Comparison of ENCODE assay signal across 8 cellular contexts in the genomic region with DNA sequence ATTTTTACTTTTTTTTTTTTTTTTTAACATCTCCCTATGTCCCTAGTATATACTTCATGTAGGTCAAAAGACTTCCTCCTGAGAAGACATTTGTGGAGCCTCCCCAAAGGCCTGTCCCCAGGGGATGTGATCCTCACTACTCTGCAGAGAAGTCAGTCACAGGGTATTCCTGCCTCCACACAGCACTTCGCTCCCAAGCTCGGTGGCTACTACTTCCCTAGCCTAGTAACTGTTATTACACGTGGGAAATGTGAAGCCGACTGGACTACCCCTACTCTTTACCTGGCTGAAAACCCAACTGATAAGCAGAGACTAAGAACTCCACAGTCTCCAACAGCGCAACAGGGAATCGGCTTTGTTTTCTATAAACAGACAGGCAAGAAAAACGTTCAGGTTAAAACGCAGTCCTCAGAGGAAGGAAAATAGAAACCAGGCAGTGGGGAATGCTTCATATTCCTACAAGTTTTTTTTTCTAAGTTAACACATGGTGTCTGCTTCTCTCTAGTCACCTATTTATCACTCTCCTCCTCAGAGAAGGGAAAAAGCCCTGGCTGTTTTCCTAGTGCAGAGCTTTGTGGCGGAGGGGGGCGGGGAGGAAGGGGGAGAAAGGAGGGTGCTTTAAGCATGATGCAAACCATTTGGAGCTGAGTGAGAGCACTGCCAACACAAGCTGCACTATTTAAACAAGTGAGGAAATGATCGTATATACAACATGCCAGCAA.
A peak's percentile ranks its signal among the peaks of the same experiment; 100 is the strongest.
DNase-seq lines count a peak whose midpoint lies in the region; TF ChIP-seq lines count a peak whose summit lies in the region.
"Had no signal": no experiment of that assay in that cellular context is flagged by ENCODE, and none has a peak within 500 bp of the region (broad histone marks: within the 10 kb centered on the region; RNA-seq: fewer than 3 reads in every experiment).

No MANE protein-coding gene starts in this region.

- H3K4me1 Mint-ChIP-seq in type B pancreatic cell (ENCODE audit: unreplicated experiment), result peaks cover 51% of the 10 kb centered on the region

- H3K27me3 Mint-ChIP-seq in type B pancreatic cell, result no peaks in the 10 kb centered on the region
- H3K27me3 Mint-ChIP-seq: IgD-negative memory B cell had no signal

- H3K9me3 Mint-ChIP-seq in type B pancreatic cell, result no peaks in the 10 kb centered on the region
- H3K9me3 Mint-ChIP-seq: IgD-negative memory B cell had no signal

- TF ChIP-seq CTCF in choroid plexus epithelial cell (conservative IDR thresholded peaks at IDR 0.05; ENCODE audit: low read depth, low read length) (no peak), type B pancreatic cell (conservative IDR thresholded peaks at IDR 0.05) (no peak)

- peak; percentile 59 for DNase-seq in NCI-H2081 treated with DMSO at 0.1 percent for 48 hours (lab: John Stamatoyannopoulos, UW)
- DNase-seq in choroid plexus epithelial cell (ENCODE audit: low read depth), result peak; percentile 99
- peak; percentile 98 to 99 for DNase-seq in lung microvascular endothelial cell (ENCODE audit: low read depth in 2 of 2)
- DNase-seq in type B pancreatic cell (ENCODE audit: extremely low spot score, unreplicated experiment), result no peak
- DNase-seq in ecto neural progenitor cell (ENCODE audit: low spot score), result no peak
- DNase-seq in activated CD4-positive, CD25-positive, alpha-beta regulatory T cell treated with anti-CD3 and anti-CD28 coated beads, Interleukin-2, amount 50 U/mL, for 72 hours, result no peak
- no peak for DNase-seq in SIG-M5 (lab: John Stamatoyannopoulos, UW)

- peaks cover 17% of the 10 kb centered on the region for H3K36me3 Mint-ChIP-seq in type B pancreatic cell

- H3K27ac Mint-ChIP-seq in type B pancreatic cell, result peak overlapping the region; percentile 78

- peak overlapping the region; percentile 65 for H3K4me3 Mint-ChIP-seq in type B pancreatic cell
- H3K4me3 Mint-ChIP-seq: IgD-negative memory B cell had no signal

- peak overlapping the region; percentile 25 for H3K4me3 ChIP-seq in choroid plexus epithelial cell (ENCODE audit: low read depth, low read length)

Comparison
In these comparisons a context has a peak if more than half of its experiments do, and no peak if none do; other contexts are left out.
1. DNase-seq: peak in NCI-H2081 treated with DMSO at 0.1 percent for 48 hours (single experiment), choroid plexus epithelial cell (single experiment) and lung microvascular endothelial cell (2 of 2); none in type B pancreatic cell (single experiment), ecto neural progenitor cell (single experiment), activated CD4-positive, CD25-positive, alpha-beta regulatory T cell treated with anti-CD3 and anti-CD28 coated beads, Interleukin-2, amount 50 U/mL, for 72 hours (single experiment) and SIG-M5 (single experiment).